Comparison of ENCODE assay signal across 11 cellular contexts in the genomic region with DNA sequence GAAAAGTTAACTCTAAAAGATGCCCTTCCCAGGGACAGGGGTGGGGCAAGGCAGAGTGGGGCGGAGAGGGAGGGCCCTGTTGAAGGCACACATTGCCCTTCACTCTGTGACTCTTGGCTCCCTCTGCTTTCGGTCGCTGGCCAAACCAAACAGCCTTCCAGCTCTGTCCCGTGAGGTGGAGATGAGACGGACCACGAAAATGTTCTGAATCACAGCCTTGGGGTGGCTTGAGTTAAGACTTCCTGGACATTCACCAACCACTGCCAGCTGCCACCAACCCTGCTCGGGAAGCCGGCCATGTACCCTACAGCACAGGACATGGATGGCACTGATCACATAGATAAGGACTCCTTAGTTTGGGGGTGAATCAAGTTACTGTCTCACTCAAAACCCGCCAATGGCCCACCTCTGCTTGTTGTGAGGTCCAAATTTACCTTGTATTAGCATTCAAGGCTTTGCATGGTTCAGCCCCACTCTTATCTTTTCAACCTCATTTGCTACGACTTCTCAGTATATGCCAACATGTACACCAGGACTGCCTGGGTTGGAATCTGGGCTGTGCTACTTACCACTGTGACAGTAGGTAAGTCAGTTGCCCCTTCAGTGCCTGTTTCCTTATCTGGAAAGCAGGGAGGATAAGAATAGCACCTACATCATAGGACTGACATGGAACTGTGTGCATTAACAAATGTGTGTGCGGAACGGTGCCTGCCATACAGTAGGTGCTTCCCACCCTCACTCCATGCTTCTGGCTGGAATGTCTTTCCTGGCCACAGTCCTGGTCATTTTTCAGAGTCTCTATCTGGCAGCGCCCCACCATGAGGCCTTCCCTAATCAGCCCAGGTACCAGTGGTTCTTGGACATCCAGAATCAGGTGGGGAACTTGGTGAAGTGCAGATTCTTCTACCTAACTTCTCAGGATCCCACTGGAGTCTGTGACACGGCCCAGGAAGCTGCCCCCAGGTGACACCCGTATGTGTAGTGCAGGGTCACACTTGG. TPM values are rescaled to one million over a fixed set of nuclear protein-coding genes. Genes with fewer than 3 reads are reported as not detected.
DNase-seq lines count a peak whose midpoint lies in the region; ATAC-seq, FAIRE-seq and TF ChIP-seq lines count a peak whose summit lies in the region.
"Had no signal": no experiment of that assay in that cellular context is flagged by ENCODE, and none has a peak within 500 bp of the region (broad histone marks: within the 10 kb centered on the region; RNA-seq: fewer than 3 reads in every experiment).

No MANE protein-coding gene starts in this region.

- peaks cover 63% of the 10 kb centered on the region for H3K79me2 ChIP-seq in astrocyte (ENCODE audit: insufficient read depth, low read length)

- ATAC-seq in heart right ventricle (peak; percentile 72 to 89 (median 84)), GM19455 (IDR thresholded peaks at IDR 0.05; ENCODE audit: unreplicated experiment) (no peak)
- ATAC-seq in stimulated activated memory B cell treated with anti-CD40 and anti-IgM and Interleukin-4, amounts not matched to agents 10 μg/mL and 1 μg/mL and 100 μg/mL, for 72 hours: no peak
- ATAC-seq in activated T-cell treated with anti-CD3 and anti-CD28 coated beads, Interleukin-2, amount 50 U/mL, for 72 hours (replicated peaks in 1 of 2): no peak
- ATAC-seq: activated CD8-positive, alpha-beta T cell treated with anti-CD3 and anti-CD28 coated beads for 36 hours had no signal

- peaks cover 57% of the 10 kb centered on the region for H4K20me1 ChIP-seq in astrocyte (ENCODE audit: insufficient read depth, low read length)

- H3K27ac ChIP-seq in astrocyte (ENCODE audit: low read depth, low read length) (peak overlapping the region; percentile 48), heart right ventricle (peak overlapping the region; percentile 76 to 95 (median 86))

- H3K27me3 ChIP-seq in H7 (ENCODE audit: control insufficient read depth, insufficient read depth, low read length): no peaks in the 10 kb centered on the region
- H3K27me3 ChIP-seq in astrocyte (ENCODE audit: insufficient read depth, low read length): no peaks in the 10 kb centered on the region
- H3K27me3 ChIP-seq in heart right ventricle: no peaks in the 10 kb centered on the region

- TF ChIP-seq CTCF in astrocyte (IDR thresholded peaks at IDR 0.05; ENCODE audit: insufficient read depth, low read depth, low read length) (no peak), heart right ventricle (IDR thresholded peaks at IDR 0.05) (no peak)

- peak overlapping the region; percentile 43 for H3K4me2 ChIP-seq in astrocyte (ENCODE audit: low read length)

- H3K36me3 Mint-ChIP-seq in astrocyte (ENCODE audit: low read depth, unreplicated experiment): peaks cover 18% of the 10 kb centered on the region
- peaks cover 14% of the 10 kb centered on the region for H3K36me3 Mint-ChIP-seq in stimulated activated memory B cell treated with anti-CD40 and anti-IgM and Interleukin-4, amounts not matched to agents 10 μg/mL and 1 μg/mL and 100 μg/mL, for 72 hours
- H3K36me3 Mint-ChIP-seq in activated T-cell treated with anti-CD3 and anti-CD28 coated beads, Interleukin-2, amount 50 U/mL, for 72 hours (ENCODE audit: insufficient read depth in 2 of 2): peaks cover 0 to 13% of the 10 kb centered on the region in 2 donors

- H3K4me1 Mint-ChIP-seq in astrocyte (ENCODE audit: low read depth, unreplicated experiment): peaks cover 12% of the 10 kb centered on the region
- peaks cover 28% of the 10 kb centered on the region for H3K4me1 Mint-ChIP-seq in stimulated activated memory B cell treated with anti-CD40 and anti-IgM and Interleukin-4, amounts not matched to agents 10 μg/mL and 1 μg/mL and 100 μg/mL, for 72 hours
- peaks cover 58% of the 10 kb centered on the region for H3K4me1 Mint-ChIP-seq in activated T-cell treated with anti-CD3 and anti-CD28 coated beads, Interleukin-2, amount 50 U/mL, for 72 hours (ENCODE audit: low read depth)

- H3K4me3 Mint-ChIP-seq in astrocyte (ENCODE audit: unreplicated experiment): no peak overlapping the region
- H3K4me3 Mint-ChIP-seq in stimulated activated memory B cell treated with anti-CD40 and anti-IgM and Interleukin-4, amounts not matched to agents 10 μg/mL and 1 μg/mL and 100 μg/mL, for 72 hours: no peak overlapping the region
- H3K4me3 Mint-ChIP-seq in activated T-cell treated with anti-CD3 and anti-CD28 coated beads, Interleukin-2, amount 50 U/mL, for 72 hours: no peak overlapping the region
- H3K4me3 Mint-ChIP-seq: activated CD8-positive, alpha-beta T cell treated with anti-CD3 and anti-CD28 coated beads for 36 hours; mesothelial cell of epicardium had no signal

- H3K9me3 ChIP-seq in astrocyte (ENCODE audit: insufficient read depth, low read depth, low read length): no peaks in the 10 kb centered on the region
- no peaks in the 10 kb centered on the region for H3K9me3 ChIP-seq in heart right ventricle

- no peaks in the 10 kb centered on the region for H3K27me3 Mint-ChIP-seq in astrocyte (ENCODE audit: low read depth, unreplicated experiment)
- H3K27me3 Mint-ChIP-seq in stimulated activated memory B cell treated with anti-CD40 and anti-IgM and Interleukin-4, amounts not matched to agents 10 μg/mL and 1 μg/mL and 100 μg/mL, for 72 hours: no peaks in the 10 kb centered on the region
- H3K27me3 Mint-ChIP-seq in activated T-cell treated with anti-CD3 and anti-CD28 coated beads, Interleukin-2, amount 50 U/mL, for 72 hours (ENCODE audit: low read depth): peaks cover 14% of the 10 kb centered on the region

- no peak overlapping the region for H2AFZ ChIP-seq in astrocyte (ENCODE audit: low read depth, low read length)

- DNase-seq in H7: peak; percentile 29
- peak; percentile 81 for DNase-seq in astrocyte (ENCODE audit: low read depth)
- DNase-seq in heart right ventricle: peak; percentile 73 to 79
- no peak for DNase-seq in activated T-cell treated with anti-CD3 and anti-CD28 coated beads, Interleukin-2, amount 50 U/mL, for 72 hours
- DNase-seq in putamen (ENCODE audit: low spot score): no peak
- DNase-seq in activated CD8-positive, alpha-beta memory T cell treated with anti-CD3 and anti-CD28 coated beads, Interleukin-2, amount 50 U/mL, for 48 hours: no peak
- DNase-seq: activated CD8-positive, alpha-beta T cell treated with anti-CD3 and anti-CD28 coated beads for 36 hours; NK-92 treated with Interleukin-12 subunit alpha and Interleukin-12 subunit beta, amount 100 ng/mL, for 24 hours had no signal

- H3K4me1 ChIP-seq in astrocyte (ENCODE audit: insufficient read depth, low read length): peaks cover 24% of the 10 kb centered on the region
- H3K4me1 ChIP-seq in heart right ventricle: peaks cover 28 to 100% (median 75%) of the 10 kb centered on the region in 9 donors

- H3K9ac ChIP-seq in astrocyte (ENCODE audit: low read length): peak overlapping the region; percentile 15

- no peak overlapping the region for H3K27ac Mint-ChIP-seq in astrocyte (ENCODE audit: unreplicated experiment)
- peak overlapping the region; percentile 69 for H3K27ac Mint-ChIP-seq in stimulated activated memory B cell treated with anti-CD40 and anti-IgM and Interleukin-4, amounts not matched to agents 10 μg/mL and 1 μg/mL and 100 μg/mL, for 72 hours
- H3K27ac Mint-ChIP-seq in activated T-cell treated with anti-CD3 and anti-CD28 coated beads, Interleukin-2, amount 50 U/mL, for 72 hours: no peak overlapping the region
- H3K27ac Mint-ChIP-seq: activated CD8-positive, alpha-beta T cell treated with anti-CD3 and anti-CD28 coated beads for 36 hours; mesothelial cell of epicardium had no signal

- peaks cover 22% of the 10 kb centered on the region for H3K36me3 ChIP-seq in H7 (replicated peaks; ENCODE audit: control insufficient read depth, insufficient read depth, low read length)
- H3K36me3 ChIP-seq in astrocyte (ENCODE audit: insufficient read depth, low read length): peaks cover 29% of the 10 kb centered on the region
- H3K36me3 ChIP-seq in heart right ventricle: peaks cover 6 to 66% (median 22%) of the 10 kb centered on the region in 9 donors

- no peaks in the 10 kb centered on the region for H3K9me3 Mint-ChIP-seq in astrocyte (ENCODE audit: unreplicated experiment)
- H3K9me3 Mint-ChIP-seq in stimulated activated memory B cell treated with anti-CD40 and anti-IgM and Interleukin-4, amounts not matched to agents 10 μg/mL and 1 μg/mL and 100 μg/mL, for 72 hours: no peaks in the 10 kb centered on the region
- no peaks in the 10 kb centered on the region for H3K9me3 Mint-ChIP-seq in activated T-cell treated with anti-CD3 and anti-CD28 coated beads, Interleukin-2, amount 50 U/mL, for 72 hours
- H3K9me3 Mint-ChIP-seq: activated CD8-positive, alpha-beta T cell treated with anti-CD3 and anti-CD28 coated beads for 36 hours; mesothelial cell of epicardium had no signal

- intact Hi-C loops in heart right ventricle (cut with DNase I): loop anchor here in 5 of 10 donors (1.0 to 5.0 kb wide), 3 partner anchors 29 to 37 kb away; no protein-coding TSS in a partner anchor

- H3K4me3 ChIP-seq in H7 (ENCODE audit: insufficient read depth, low read depth, low read length): no peak overlapping the region
- H3K4me3 ChIP-seq in astrocyte (ENCODE audit: insufficient read depth, low read depth, low read length): no peak overlapping the region
- no peak overlapping the region for H3K4me3 ChIP-seq in heart right ventricle

- WGBS in heart right ventricle, 2 donors: 48% methylated on average over 15 of the region's 15 CpGs

- FAIRE-seq in astrocyte (lab: Jason Lieb, UNC): peak; percentile 82

RNA-seq across cellular contexts. Expression of a gene that starts 28.0 kb away (rescaled TPM):
- total RNA-seq in H7 (2014; rRNA removed; shearing (Covaris generic)): 6.7 and 6.9 TPM in 2 replicates
- total RNA-seq in astrocyte (21.7 and 21.9 TPM in 2 replicates), heart right ventricle (10 to 100 TPM; 18.6 to 87.2 (median 35.9) TPM)
- 10 to 100 TPM; 17.5 to 41.6 TPM for polyA plus RNA-seq in heart right ventricle
- 10 to 100 TPM; 27.8 to 29.7 TPM for total RNA-seq in activated T-cell treated with anti-CD3 and anti-CD28 coated beads, Interleukin-2, amount 50 U/mL, for 72 hours

RNA-seq across cellular contexts. Expression of a gene that starts 41.3 kb away (rescaled TPM):
- total RNA-seq in H7 (2014; rRNA removed; shearing (Covaris generic)): 15.2 and 20.6 TPM in 2 replicates
- total RNA-seq in astrocyte (1.2 and 1.9 TPM in 2 replicates), heart right ventricle (1 to 10 TPM in 4 of 10 donors, under 1 TPM in 6; 0.57 to 1.6 (median 0.97) TPM)
- polyA plus RNA-seq in heart right ventricle: under 1 TPM; 0.25 to 0.51 TPM
- 1 to 10 TPM; 6.8 to 9.5 TPM for total RNA-seq in activated T-cell treated with anti-CD3 and anti-CD28 coated beads, Interleukin-2, amount 50 U/mL, for 72 hours

RNA-seq across cellular contexts. Expression of a gene that starts 43.4 kb away (rescaled TPM):
- total RNA-seq in H7 (2014; rRNA removed; shearing (Covaris generic)): 0.62 and 2.0 TPM in 2 replicates
- total RNA-seq in astrocyte: 0.82 and 0.86 TPM in 2 replicates
- total RNA-seq in heart right ventricle: 1 to 10 TPM; 1.3 to 5.8 (median 3.0) TPM
- 1 to 10 TPM in 1 of 2 donors, under 1 TPM in 1; 0.58 to 3.6 TPM for polyA plus RNA-seq in heart right ventricle
- total RNA-seq in activated T-cell treated with anti-CD3 and anti-CD28 coated beads, Interleukin-2, amount 50 U/mL, for 72 hours: 1 to 10 TPM in 1 of 2 donors, under 1 TPM in 1; 0.72 to 1.1 TPM

RNA-seq across cellular contexts. Expression of a gene that starts 55.6 kb away (rescaled TPM):
- total RNA-seq in H7 (2014; rRNA removed; shearing (Covaris generic)): 130 and 155 TPM in 2 replicates
- total RNA-seq in astrocyte (127 and 131 TPM in 2 replicates), heart right ventricle (100 to 1,000 TPM; 161 to 372 (median 220) TPM)
- 100 to 1,000 TPM; 339 to 570 TPM for polyA plus RNA-seq in heart right ventricle
- 100 to 1,000 TPM; 113 to 117 TPM for total RNA-seq in activated T-cell treated with anti-CD3 and anti-CD28 coated beads, Interleukin-2, amount 50 U/mL, for 72 hours

Comparison
In these comparisons a context has a peak if more than half of its experiments do, and no peak if none do; other contexts are left out.
1. DNase-seq: peak in H7 (single experiment), astrocyte (single experiment) and heart right ventricle (2 of 2); none in activated T-cell treated with anti-CD3 and anti-CD28 coated beads, Interleukin-2, amount 50 U/mL, for 72 hours (0 of 2), putamen (single experiment) and activated CD8-positive, alpha-beta memory T cell treated with anti-CD3 and anti-CD28 coated beads, Interleukin-2, amount 50 U/mL, for 48 hours (single experiment).
2. ATAC-seq: peak in heart right ventricle (8 of 8); none in stimulated activated memory B cell treated with anti-CD40 and anti-IgM and Interleukin-4, amounts not matched to agents 10 μg/mL and 1 μg/mL and 100 μg/mL, for 72 hours (single experiment), activated T-cell treated with anti-CD3 and anti-CD28 coated beads, Interleukin-2, amount 50 U/mL, for 72 hours (0 of 2) and GM19455 (single experiment).